In genomic region chr5:139884734-139885133, GRCh38 we compare ENCODE assay signal across 25 cellular contexts.
"Had no signal": no experiment of that assay in that cellular context is flagged by ENCODE, and none has a peak within 500 bp of the region (broad histone marks: within the 10 kb centered on the region; RNA-seq: fewer than 3 reads in every experiment).

No MANE protein-coding gene starts in this region.

- H3K9me3 Mint-ChIP-seq: naive thymus-derived CD4-positive, alpha-beta T cell; natural killer cell treated with Interleukin-12 subunit alpha and Interleukin-12 subunit beta and Interleukin-15 and Interleukin-18, amount 100 ng/mL, for 72 hours; stimulated activated effector memory CD8-positive, alpha-beta T cell treated with anti-CD3 and anti-CD28 coated beads, Interleukin-12 subunit alpha, Interleukin-12 subunit beta, amount 100 ng/mL, for 72 hours; stimulated activated naive CD8-positive, alpha-beta T cell treated with anti-CD3 and anti-CD28 coated beads, Interleukin-15, Interleukin-2, amounts not matched to agents 100 ng/mL and 50 ng/mL, for 24 hours had no signal

- H3K4me3 Mint-ChIP-seq: naive thymus-derived CD4-positive, alpha-beta T cell; natural killer cell treated with Interleukin-12 subunit alpha and Interleukin-12 subunit beta and Interleukin-15 and Interleukin-18, amount 100 ng/mL, for 72 hours; stimulated activated effector memory CD8-positive, alpha-beta T cell treated with anti-CD3 and anti-CD28 coated beads, Interleukin-12 subunit alpha, Interleukin-12 subunit beta, amount 100 ng/mL, for 72 hours; stimulated activated naive CD8-positive, alpha-beta T cell treated with anti-CD3 and anti-CD28 coated beads, Interleukin-15, Interleukin-2, amounts not matched to agents 100 ng/mL and 50 ng/mL, for 24 hours had no signal

- H3K36me3 Mint-ChIP-seq: naive thymus-derived CD4-positive, alpha-beta T cell; natural killer cell treated with Interleukin-12 subunit alpha and Interleukin-12 subunit beta and Interleukin-15 and Interleukin-18, amount 100 ng/mL, for 72 hours; stimulated activated effector memory CD8-positive, alpha-beta T cell treated with anti-CD3 and anti-CD28 coated beads, Interleukin-12 subunit alpha, Interleukin-12 subunit beta, amount 100 ng/mL, for 72 hours had no signal

- H3K27me3 ChIP-seq: suprapubic skin, tibial artery, upper lobe of right lung had no signal

- H3K36me3 ChIP-seq: lower lobe of right lung, neutrophil, suprapubic skin, thoracic aorta, upper lobe of right lung had no signal

- ATAC-seq: left lobe of liver; lower lobe of right lung; mucosa of descending colon; naive thymus-derived CD4-positive, alpha-beta T cell; natural killer cell treated with Interleukin-12 subunit alpha and Interleukin-12 subunit beta and Interleukin-15 and Interleukin-18, amount 100 ng/mL, for 72 hours; sciatic nerve; stimulated activated effector memory CD8-positive, alpha-beta T cell treated with anti-CD3 and anti-CD28 coated beads, Interleukin-12 subunit alpha, Interleukin-12 subunit beta, amount 100 ng/mL, for 72 hours; upper lobe of right lung had no signal

- H3K4me1 ChIP-seq: upper lobe of right lung had no signal

- DNase-seq: hippocampal formation; kidney glomerular epithelial cell; lower lobe of right lung; midbrain; mucosa of descending colon; naive thymus-derived CD4-positive, alpha-beta T cell; occipital lobe; retina; stimulated activated CD4-positive, alpha-beta T cell treated with anti-CD3 and anti-CD28 coated beads, Interleukin-4, amount 100 ng/mL, for 24 hours; stimulated activated naive CD4-positive, alpha-beta T cell; tibial artery; trophoblast cell; upper lobe of right lung had no signal

- H3K27ac Mint-ChIP-seq: naive thymus-derived CD4-positive, alpha-beta T cell; natural killer cell treated with Interleukin-12 subunit alpha and Interleukin-12 subunit beta and Interleukin-15 and Interleukin-18, amount 100 ng/mL, for 72 hours; stimulated activated naive CD8-positive, alpha-beta T cell treated with anti-CD3 and anti-CD28 coated beads, Interleukin-15, Interleukin-2, amounts not matched to agents 100 ng/mL and 50 ng/mL, for 24 hours had no signal

- H3K79me2 ChIP-seq: parathyroid adenoma had no signal

- FAIRE-seq: keratinocyte, urothelium cell line had no signal

- H2AFZ ChIP-seq: parathyroid adenoma had no signal

- H3K9ac ChIP-seq: parathyroid adenoma had no signal

- H3K4me3 ChIP-seq: lower lobe of right lung, mucosa of descending colon, skin epidermis, suprapubic skin, thoracic aorta, tibial artery, upper lobe of right lung had no signal

- H3K9me3 ChIP-seq: lower lobe of right lung, mucosa of descending colon, neutrophil, suprapubic skin, thoracic aorta, tibial artery, upper lobe of right lung had no signal

- H3K27ac ChIP-seq: lower lobe of right lung, neutrophil, parathyroid adenoma, thoracic aorta, tibial artery, upper lobe of right lung had no signal
